Comparison of ENCODE assay signal across 24 cellular contexts in genomic region chr6:24419526-24419925, GRCh38.
"Had no signal": no experiment of that assay in that cellular context is flagged by ENCODE, and none has a peak within 500 bp of the region (broad histone marks: within the 10 kb centered on the region; RNA-seq: fewer than 3 reads in every experiment).

No MANE protein-coding gene starts in this region.

- H3K27ac Mint-ChIP-seq: stimulated activated memory B cell treated with anti-CD40 and anti-IgM and Interleukin-4, amounts not matched to agents 10 μg/mL and 1 μg/mL and 100 μg/mL, for 72 hours; stimulated activated naive CD8-positive, alpha-beta T cell treated with anti-CD3 and anti-CD28 coated beads, Interleukin-15, Interleukin-2, amounts not matched to agents 100 ng/mL and 50 ng/mL, for 24 hours had no signal

- H3K4me1 ChIP-seq: gastroesophageal sphincter, left ventricle myocardium inferior, lower lobe of right lung, psoas muscle, spleen, tibial artery, upper lobe of left lung, uterus had no signal

- H3K9me3 ChIP-seq: gastroesophageal sphincter, left ventricle myocardium inferior, lower lobe of right lung, neutrophil, psoas muscle, spleen, tibial artery, upper lobe of left lung, uterus had no signal

- H3K27me3 Mint-ChIP-seq: naive thymus-derived CD4-positive, alpha-beta T cell; stimulated activated memory B cell treated with anti-CD40 and anti-IgM and Interleukin-4, amounts not matched to agents 10 μg/mL and 1 μg/mL and 100 μg/mL, for 72 hours; stimulated activated naive CD8-positive, alpha-beta T cell treated with anti-CD3 and anti-CD28 coated beads, Interleukin-15, Interleukin-2, amounts not matched to agents 100 ng/mL and 50 ng/mL, for 24 hours had no signal

- H3K4me3 ChIP-seq: dorsolateral prefrontal cortex, gastroesophageal sphincter, left ventricle myocardium inferior, lower lobe of right lung, psoas muscle, spleen, tibial artery, upper lobe of left lung, uterus had no signal

- FAIRE-seq: keratinocyte had no signal

- H3K4me3 Mint-ChIP-seq: naive thymus-derived CD4-positive, alpha-beta T cell; stimulated activated memory B cell treated with anti-CD40 and anti-IgM and Interleukin-4, amounts not matched to agents 10 μg/mL and 1 μg/mL and 100 μg/mL, for 72 hours; stimulated activated naive CD8-positive, alpha-beta T cell treated with anti-CD3 and anti-CD28 coated beads, Interleukin-15, Interleukin-2, amounts not matched to agents 100 ng/mL and 50 ng/mL, for 24 hours had no signal

- ATAC-seq: esophagus mucosa; gastroesophageal sphincter; left cardiac atrium; lower lobe of right lung; naive thymus-derived CD4-positive, alpha-beta T cell; psoas muscle; sciatic nerve; stimulated activated memory B cell treated with anti-CD40 and anti-IgM and Interleukin-4, amounts not matched to agents 10 μg/mL and 1 μg/mL and 100 μg/mL, for 72 hours had no signal

- H3K4me1 Mint-ChIP-seq: stimulated activated memory B cell treated with anti-CD40 and anti-IgM and Interleukin-4, amounts not matched to agents 10 μg/mL and 1 μg/mL and 100 μg/mL, for 72 hours had no signal

- H3K27me3 ChIP-seq: dorsolateral prefrontal cortex, gastroesophageal sphincter, neutrophil, spleen, tibial artery, upper lobe of left lung, uterus had no signal

- H3K9me3 Mint-ChIP-seq: naive thymus-derived CD4-positive, alpha-beta T cell; stimulated activated memory B cell treated with anti-CD40 and anti-IgM and Interleukin-4, amounts not matched to agents 10 μg/mL and 1 μg/mL and 100 μg/mL, for 72 hours; stimulated activated naive CD8-positive, alpha-beta T cell treated with anti-CD3 and anti-CD28 coated beads, Interleukin-15, Interleukin-2, amounts not matched to agents 100 ng/mL and 50 ng/mL, for 24 hours had no signal

- DNase-seq: cortex of kidney; dorsolateral prefrontal cortex; effector CD8-positive, alpha-beta T cell; glutamatergic neuron; left cardiac atrium; left ventricle myocardium inferior; lower lobe of right lung; naive thymus-derived CD4-positive, alpha-beta T cell; psoas muscle; retina; spleen; stimulated activated CD4-positive, alpha-beta T cell treated with anti-CD3 and anti-CD28 coated beads, Interleukin-15, amount 100 ng/mL, for 24 hours; stimulated activated CD4-positive, alpha-beta T cell treated with anti-CD3 and anti-CD28 coated beads, Interleukin-1b, Interleukin-23, amount 100 ng/mL, for 48 hours; stimulated activated CD4-positive, alpha-beta T cell treated with anti-CD3 and anti-CD28 coated beads, Interleukin-4, amount 100 ng/mL, for 24 hours; tibial artery; upper lobe of left lung; uterus had no signal

- H3K27ac ChIP-seq: dorsolateral prefrontal cortex, gastroesophageal sphincter, left ventricle myocardium inferior, lower lobe of right lung, neutrophil, psoas muscle, spleen, tibial artery, upper lobe of left lung, uterus had no signal
